In the genomic region with DNA sequence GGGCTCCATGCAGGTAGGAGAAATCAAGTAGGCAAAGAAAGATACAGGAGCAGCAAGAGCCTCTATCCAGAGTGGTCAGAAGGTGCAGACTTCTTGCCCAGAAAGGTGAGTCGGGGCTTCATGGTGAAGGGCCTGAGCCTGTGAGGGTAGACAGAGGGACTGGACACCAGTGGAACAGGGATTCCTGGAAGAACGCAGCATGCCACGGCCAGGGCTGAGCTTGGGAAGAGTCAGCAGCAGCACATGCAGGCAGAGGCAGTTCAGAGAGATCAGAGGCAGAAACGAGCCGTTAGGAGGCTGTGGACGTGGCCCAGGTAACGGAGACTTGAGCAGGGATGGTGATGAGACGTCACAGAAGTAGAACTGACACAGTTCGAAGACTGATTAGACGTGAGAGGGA, we compare ENCODE assay signal across 1 cellular context.
TF ChIP-seq lines count a peak whose summit lies in the region.

No MANE protein-coding gene starts in this region.

TF ChIP-seq in WTC11, 78 proteins besides CTCF, POLR2A, EP300 and RAD21 (continued from another document):
- TF ChIP-seq, protein P1, sequence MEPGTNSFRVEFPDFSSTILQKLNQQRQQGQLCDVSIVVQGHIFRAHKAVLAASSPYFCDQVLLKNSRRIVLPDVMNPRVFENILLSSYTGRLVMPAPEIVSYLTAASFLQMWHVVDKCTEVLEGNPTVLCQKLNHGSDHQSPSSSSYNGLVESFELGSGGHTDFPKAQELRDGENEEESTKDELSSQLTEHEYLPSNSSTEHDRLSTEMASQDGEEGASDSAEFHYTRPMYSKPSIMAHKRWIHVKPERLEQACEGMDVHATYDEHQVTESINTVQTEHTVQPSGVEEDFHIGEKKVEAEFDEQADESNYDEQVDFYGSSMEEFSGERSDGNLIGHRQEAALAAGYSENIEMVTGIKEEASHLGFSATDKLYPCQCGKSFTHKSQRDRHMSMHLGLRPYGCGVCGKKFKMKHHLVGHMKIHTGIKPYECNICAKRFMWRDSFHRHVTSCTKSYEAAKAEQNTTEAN (CRISPR knock-in tag; IDR thresholded peaks at IDR 0.05), result no peak
